1 cellular context compared by ENCODE assay signal in genomic region chr22:44676441-44677298, GRCh38.
TF ChIP-seq lines count a peak whose summit lies in the region.

No MANE protein-coding gene starts in this region.

TF ChIP-seq in K562, 482 proteins besides CTCF, POLR2A, EP300 and RAD21 (continued from another document and continues in another):
- TF ChIP-seq FUS (optimal IDR thresholded peaks at IDR 0.05; ENCODE audit: low read depth, low read length) (no peak), SIRT6 (IDR thresholded peaks at IDR 0.05; ENCODE audit: low read depth, low read length) (no peak), RREB1 (CRISPR knock-in tag; IDR thresholded peaks at IDR 0.05) (no peak; the same call in 1 of the 2 replicates), E2F6 (IDR thresholded peaks at IDR 0.05; ENCODE audit: borderline replicate concordance in 1 of 2, extremely low read depth in 1 of 2, insufficient read depth in 1 of 2, insufficient read length in 1 of 2, low read depth in 1 of 2, low read length in 1 of 2, poor library complexity in 1 of 2, severe bottlenecking in 1 of 2) (peak in 1 of 2 experiments; percentile 14), RFX1 (IDR thresholded peaks at IDR 0.05) (no peak), IRF1 (CRISPR knock-in tag; IDR thresholded peaks at IDR 0.05; ENCODE audit: borderline replicate concordance) (no peak), SMAD1 (IDR thresholded peaks at IDR 0.05; ENCODE audit: low read depth, low read length, partially characterized antibody) (peak; percentile 50), HCFC1 (IDR thresholded peaks at IDR 0.05; ENCODE audit: low read depth, low read length) (0 out of 2 replicates have a peak, but pooled peaks have one; percentile 6), TRIM24 (IDR thresholded peaks at IDR 0.05) (peak; percentile 83 to 90), IRF2 (CRISPR knock-in tag; IDR thresholded peaks at IDR 0.05) (no peak), NFRKB (IDR thresholded peaks at IDR 0.05; ENCODE audit: low read depth) (no peak), MAX (CRISPR knock-in tag; IDR thresholded peaks at IDR 0.05) (peak; percentile 94), SAFB (IDR thresholded peaks at IDR 0.05; ENCODE audit: borderline replicate concordance, low read depth, low read length) (no peak), CHD7 (IDR thresholded peaks at IDR 0.05; ENCODE audit: low read depth, low read length) (no peak), OTX1 (CRISPR knock-in tag; IDR thresholded peaks at IDR 0.05) (no peak), HNRNPLL (IDR thresholded peaks at IDR 0.05; ENCODE audit: low read depth, low read length, poor library complexity, severe bottlenecking) (no peak), ZNF12 (CRISPR knock-in tag; IDR thresholded peaks at IDR 0.05) (no peak), TCF3 (CRISPR knock-in tag; IDR thresholded peaks at IDR 0.05) (peak; percentile 97), SPI1 (IDR thresholded peaks at IDR 0.05; ENCODE audit: borderline replicate concordance, low read depth, low read length) (no peak), MLLT1 (IDR thresholded peaks at IDR 0.05) (no peak; a peak in 1 of 4 replicates), ZNF766 (CRISPR knock-in tag; conservative IDR thresholded peaks at IDR 0.05) (0 out of 2 replicates have a peak, but pooled peaks have one; percentile 57), RBM39 (optimal IDR thresholded peaks at IDR 0.05; ENCODE audit: low read depth, low read length) (no peak), ADNP (tag; IDR thresholded peaks at IDR 0.05) (peak; percentile 73), SETDB1 (IDR thresholded peaks at IDR 0.05; ENCODE audit: low read length) (no peak), ZHX1 (conservative IDR thresholded peaks at IDR 0.05; ENCODE audit: low read length) (no peak), SAFB2 (IDR thresholded peaks at IDR 0.05; ENCODE audit: borderline replicate concordance, low read depth, low read length, severe bottlenecking) (no peak), L3MBTL2 (IDR thresholded peaks at IDR 0.05) (peak; percentile 48; the same call in 1 of the 2 replicates), GTF2B (IDR thresholded peaks at IDR 0.05; ENCODE audit: extremely low read depth, insufficient read length) (no peak), BACH1 (tag; IDR thresholded peaks at IDR 0.05) (peak; percentile 82; the same call in 1 of the 2 replicates)
